ENCODE assay signal across 15 cellular contexts in genomic region chr11:68468217-68468828, GRCh38. TPM values are rescaled to one million over a fixed set of nuclear protein-coding genes. Genes with fewer than 3 reads are reported as not detected.
DNase-seq lines count a peak whose midpoint lies in the region; ATAC-seq, FAIRE-seq and TF ChIP-seq lines count a peak whose summit lies in the region.
"Had no signal": no experiment of that assay in that cellular context is flagged by ENCODE, and none has a peak within 500 bp of the region (broad histone marks: within the 10 kb centered on the region; RNA-seq: fewer than 3 reads in every experiment).

No MANE protein-coding gene starts in this region.

- H3K79me2 ChIP-seq in GM12878 (ENCODE audit: control insufficient read depth, insufficient read depth, low read length): peaks cover 96% of the 10 kb centered on the region

- DNase-seq in activated naive CD4-positive, alpha-beta T cell treated with anti-CD3 and anti-CD28 coated beads, Interleukin-2, amount 10 ng/mL, durations not matched to agents 7 days and 5 days: peak; percentile 48
- DNase-seq in activated naive CD4-positive, alpha-beta T cell (lab: John Stamatoyannopoulos, UW): no peak
- peak; percentile 40 for DNase-seq in NCI-H146 treated with DMSO at 0.1 percent for 48 hours (lab: John Stamatoyannopoulos, UW; ENCODE audit: unreplicated experiment)
- DNase-seq in GM12878 (ENCODE audit: low read depth, low spot score): no peak
- no peak for DNase-seq in KBM-7
- DNase-seq: GOT3, NCI-H187 treated with DMSO at 0.1 percent for 48 hours had no signal

- no peak for TF ChIP-seq CTCF in GM12878 (IDR thresholded peaks at IDR 0.05 in 2 of 3, conservative IDR thresholded peaks at IDR 0.05 in 1 of 3; ENCODE audit: control insufficient read depth in 2 of 3, extremely low read depth in 1 of 3, insufficient read depth in 1 of 3, low read depth in 3 of 3, low read length in 3 of 3)

- no peaks in the 10 kb centered on the region; the same call in 2 of the 3 replicates for H3K9me3 ChIP-seq in GM12878 (replicated peaks; ENCODE audit: control insufficient read depth, insufficient read depth, low read length)

- peaks cover 4 to 5% of the 10 kb centered on the region in 2 experiments; a peak in 2 of 4 replicates for H3K36me3 ChIP-seq in GM12878 (ENCODE audit: control insufficient read depth in 2 of 2, insufficient read depth in 2 of 2, low read length in 1 of 2)

- H3K27me3 ChIP-seq in GM12878 (replicated peaks in 1 of 2; ENCODE audit: control insufficient read depth in 2 of 2, insufficient read depth in 2 of 2, low read length in 1 of 2): no peaks in the 10 kb centered on the region

- in situ Hi-C loops in GM12878 (cut with MboI) (no loop called here), KBM-7 (cut with MboI; ENCODE audit: low pct_unique_long_range_greater_than_20kb, low sequenced_read_pairs) (no loop called here)

- H3K9me3 Mint-ChIP-seq in activated naive CD4-positive, alpha-beta T cell treated with anti-CD3 and anti-CD28 coated beads, Interleukin-2, amount 10 ng/mL, durations not matched to agents 7 days and 5 days: no peaks in the 10 kb centered on the region
- H3K9me3 Mint-ChIP-seq in stimulated activated memory B cell treated with anti-CD40 and anti-IgM and Interleukin-4, amounts not matched to agents 10 μg/mL and 1 μg/mL and 100 μg/mL, for 72 hours: no peaks in the 10 kb centered on the region

- intact Hi-C loops in GM12878 (cut with micrococcal nuclease; ENCODE audit: unreplicated experiment): no loop called here

- POLR2A ChIA-PET in GM12878 (lab: Charles Lee): no interaction called here

- FAIRE-seq in GM12878 (lab: Jason Lieb, UNC): no peak
- FAIRE-seq: colon, G401.6, keratinocyte had no signal

- WGBS in GM12878 (ENCODE audit: insufficient coverage, insufficient replicate concordance, low lambda C conversion rate, missing lambda C conversion rate): 17% methylated on average over 3 of the region's 3 CpGs

- H4K20me1 ChIP-seq in GM12878 (ENCODE audit: control insufficient read depth, insufficient read depth): peaks cover 14% of the 10 kb centered on the region

- H3K4me1 Mint-ChIP-seq in activated naive CD4-positive, alpha-beta T cell treated with anti-CD3 and anti-CD28 coated beads, Interleukin-2, amount 10 ng/mL, durations not matched to agents 7 days and 5 days: peaks cover 88% of the 10 kb centered on the region
- peaks cover 97% of the 10 kb centered on the region for H3K4me1 Mint-ChIP-seq in stimulated activated memory B cell treated with anti-CD40 and anti-IgM and Interleukin-4, amounts not matched to agents 10 μg/mL and 1 μg/mL and 100 μg/mL, for 72 hours

- peak overlapping the region; percentile 80 for H3K27ac Mint-ChIP-seq in activated naive CD4-positive, alpha-beta T cell treated with anti-CD3 and anti-CD28 coated beads, Interleukin-2, amount 10 ng/mL, durations not matched to agents 7 days and 5 days
- H3K27ac Mint-ChIP-seq in stimulated activated memory B cell treated with anti-CD40 and anti-IgM and Interleukin-4, amounts not matched to agents 10 μg/mL and 1 μg/mL and 100 μg/mL, for 72 hours: peak overlapping the region; percentile 18

- TF ChIP-seq POLR2A in GM12878 (IDR thresholded peaks at IDR 0.05; ENCODE audit: low read depth, low read length): no peak

- H3K4me3 Mint-ChIP-seq in activated naive CD4-positive, alpha-beta T cell treated with anti-CD3 and anti-CD28 coated beads, Interleukin-2, amount 10 ng/mL, durations not matched to agents 7 days and 5 days: peak overlapping the region; percentile 22
- H3K4me3 Mint-ChIP-seq in stimulated activated memory B cell treated with anti-CD40 and anti-IgM and Interleukin-4, amounts not matched to agents 10 μg/mL and 1 μg/mL and 100 μg/mL, for 72 hours: peak overlapping the region; percentile 8
- H3K4me3 Mint-ChIP-seq: neural crest cell had no signal

- peak; percentile 59 for ATAC-seq in GM12878
- ATAC-seq in stimulated activated memory B cell treated with anti-CD40 and anti-IgM and Interleukin-4, amounts not matched to agents 10 μg/mL and 1 μg/mL and 100 μg/mL, for 72 hours: peak; percentile 62
- ATAC-seq in GM19397 (IDR thresholded peaks at IDR 0.05; ENCODE audit: unreplicated experiment): no peak
- no peak for ATAC-seq in GM19035 (IDR thresholded peaks at IDR 0.05; ENCODE audit: unreplicated experiment)

- no peak for TF ChIP-seq RAD21 in GM12878 (IDR thresholded peaks at IDR 0.05; ENCODE audit: insufficient read depth, low read depth, low read length)

- no peaks in the 10 kb centered on the region for H3K27me3 Mint-ChIP-seq in activated naive CD4-positive, alpha-beta T cell treated with anti-CD3 and anti-CD28 coated beads, Interleukin-2, amount 10 ng/mL, durations not matched to agents 7 days and 5 days
- H3K27me3 Mint-ChIP-seq in stimulated activated memory B cell treated with anti-CD40 and anti-IgM and Interleukin-4, amounts not matched to agents 10 μg/mL and 1 μg/mL and 100 μg/mL, for 72 hours: no peaks in the 10 kb centered on the region

- RAD21 ChIA-PET in GM12878 (lab: Charles Lee; ENCODE audit: unreplicated experiment): interaction anchor here (1.4 kb wide), 1 partner anchor 26 kb away, joined by 3 read pairs; no protein-coding TSS in a partner anchor

- BruUV-seq in GM12878 (replicated peaks; lab: Mats Ljungman, UMichigan): no TSS peak

- H3K36me3 Mint-ChIP-seq in activated naive CD4-positive, alpha-beta T cell treated with anti-CD3 and anti-CD28 coated beads, Interleukin-2, amount 10 ng/mL, durations not matched to agents 7 days and 5 days: peaks cover 45% of the 10 kb centered on the region
- H3K36me3 Mint-ChIP-seq in stimulated activated memory B cell treated with anti-CD40 and anti-IgM and Interleukin-4, amounts not matched to agents 10 μg/mL and 1 μg/mL and 100 μg/mL, for 72 hours: peaks cover 26% of the 10 kb centered on the region

- 0 out of 2 replicates have a peak overlapping the region, but pooled peaks have one; percentile 10 for H3K27ac ChIP-seq in GM12878 (ENCODE audit: control insufficient read depth, insufficient read depth)
- H3K27ac ChIP-seq: skin epidermis had no signal

- no peak overlapping the region for H3K9ac ChIP-seq in GM12878 (ENCODE audit: control insufficient read depth, insufficient read depth, low read length)

- TF ChIP-seq EP300 in GM12878 (IDR thresholded peaks at IDR 0.05; ENCODE audit: borderline replicate concordance in 1 of 2, control insufficient read depth in 1 of 2, low read depth in 2 of 2, low read length in 2 of 2): no peak

- H3K4me3 ChIP-seq in GM12878: 0 out of 2 replicates have a peak overlapping the region, but pooled peaks have one; percentile 5
- H3K4me3 ChIP-seq: skin epidermis had no signal

- no peak overlapping the region for H2AFZ ChIP-seq in GM12878 (ENCODE audit: control insufficient read depth, low read depth, low read length)

- H3K4me2 ChIP-seq in GM12878 (ENCODE audit: control insufficient read depth, insufficient read depth): peak overlapping the region; percentile 69

- CTCF ChIA-PET in activated naive CD4-positive, alpha-beta T cell treated with anti-CD3 and anti-CD28 coated beads, Interleukin-2, amount 10 ng/mL, durations not matched to agents 7 days and 5 days (lab: Charles Lee): interaction anchor here (0.6 kb wide), 1 partner anchor 8 kb away, joined by 3 read pairs; no protein-coding TSS in a partner anchor
- CTCF ChIA-PET in GM12878 (lab: Yijun Ruan, JAX): no interaction called here

- peaks cover 47% of the 10 kb centered on the region for H3K4me1 ChIP-seq in GM12878 (ENCODE audit: control insufficient read depth, insufficient read depth, low read length)

- SMC1A ChIA-PET in GM12878 (lab: Charles Lee; ENCODE audit: uncharacterized antibody, unreplicated experiment): interaction anchor here (1.3 kb wide), 1 partner anchor 26 kb away, joined by 5 read pairs; no protein-coding TSS in a partner anchor

TF ChIP-seq in GM12878, 131 proteins besides CTCF, POLR2A, EP300 and RAD21:
- TF ChIP-seq SREBF1 (IDR thresholded peaks at IDR 0.05; ENCODE audit: low read length) (no peak), RUNX3 (IDR thresholded peaks at IDR 0.05; ENCODE audit: low read length) (peak; percentile 46; the same call in 1 of the 2 replicates)

RNA-seq across cellular contexts. Expression of gene PPP6R3, which starts 7.8 kb away (rescaled TPM):
- total RNA-seq in GM12878 (2013; cell fraction: nucleolus; rRNA removed): 452 and 473 TPM in 2 replicates
- total RNA-seq in GM12878 (2014; rRNA removed): 122 and 124 TPM in 2 replicates
- total RNA-seq in GM12878 (2014; rRNA removed; fragmentation: Illumina TruSeq; extraction: Trizol): 122 and 123 TPM in 2 replicates
- total RNA-seq in GM12878 (2021): 93.5 and 94.5 TPM in 2 replicates
- 24.0 TPM for polyA plus RNA-seq in GM12878 (2011; ENCODE audit: low read depth)
- polyA plus RNA-seq in GM12878 (2011; rRNA removed): 70.6 and 96.9 TPM in 2 replicates
- 33.9 and 34.0 TPM in 2 replicates for polyA plus RNA-seq in GM12878 (2011; cell fraction: cytosol; rRNA removed)
- 114 and 120 TPM in 2 replicates for polyA plus RNA-seq in GM12878 (2011; cell fraction: nucleus; rRNA removed)
- polyA plus RNA-seq in GM12878 (2012): 39.9 and 44.1 TPM in 2 replicates
- 77.6 and 80.1 TPM in 2 replicates for polyA plus RNA-seq in GM12878 (2014; fragmentation: Illumina TruSeq; extraction: Trizol)
- 10 to 100 TPM; 12.4 to 32.0 TPM for polyA plus RNA-seq in GM12878 (2014; fragmentation: Nextera tagmentation; extraction: Ambion mirVana)
- polyA plus RNA-seq in GM12878 (2014; rRNA removed): 57.0 and 61.7 TPM in 2 replicates
- 10 to 100 TPM; 68.6 to 83.0 TPM for polyA plus RNA-seq in GM12878 (2016; fragmentation: Nextera tagmentation; extraction: Ambion mirVana)
- polyA minus RNA-seq in GM12878 (2011; rRNA and poly(A)+ RNA removed): 108 and 119 TPM in 2 replicates
- 45.0 and 54.5 TPM in 2 replicates for polyA minus RNA-seq in GM12878 (2011; cell fraction: cytosol; rRNA and poly(A)+ RNA removed)
- 124 and 149 TPM in 2 replicates for polyA minus RNA-seq in GM12878 (2011; cell fraction: nucleus; rRNA and poly(A)+ RNA removed)

Comparison
In these comparisons a context has a peak if more than half of its experiments do, and no peak if none do; other contexts are left out.
1. DNase-seq: peak in activated naive CD4-positive, alpha-beta T cell treated with anti-CD3 and anti-CD28 coated beads, Interleukin-2, amount 10 ng/mL, durations not matched to agents 7 days and 5 days (single experiment) and NCI-H146 treated with DMSO at 0.1 percent for 48 hours (single experiment); none in activated naive CD4-positive, alpha-beta T cell (0 of 4), GM12878 (single experiment) and KBM-7 (single experiment).
2. ATAC-seq: peak in GM12878 (single experiment) and stimulated activated memory B cell treated with anti-CD40 and anti-IgM and Interleukin-4, amounts not matched to agents 10 μg/mL and 1 μg/mL and 100 μg/mL, for 72 hours (single experiment); none in GM19397 (single experiment) and GM19035 (single experiment).